Comparison of ENCODE assay signal across 1 cellular context in the genomic region with DNA sequence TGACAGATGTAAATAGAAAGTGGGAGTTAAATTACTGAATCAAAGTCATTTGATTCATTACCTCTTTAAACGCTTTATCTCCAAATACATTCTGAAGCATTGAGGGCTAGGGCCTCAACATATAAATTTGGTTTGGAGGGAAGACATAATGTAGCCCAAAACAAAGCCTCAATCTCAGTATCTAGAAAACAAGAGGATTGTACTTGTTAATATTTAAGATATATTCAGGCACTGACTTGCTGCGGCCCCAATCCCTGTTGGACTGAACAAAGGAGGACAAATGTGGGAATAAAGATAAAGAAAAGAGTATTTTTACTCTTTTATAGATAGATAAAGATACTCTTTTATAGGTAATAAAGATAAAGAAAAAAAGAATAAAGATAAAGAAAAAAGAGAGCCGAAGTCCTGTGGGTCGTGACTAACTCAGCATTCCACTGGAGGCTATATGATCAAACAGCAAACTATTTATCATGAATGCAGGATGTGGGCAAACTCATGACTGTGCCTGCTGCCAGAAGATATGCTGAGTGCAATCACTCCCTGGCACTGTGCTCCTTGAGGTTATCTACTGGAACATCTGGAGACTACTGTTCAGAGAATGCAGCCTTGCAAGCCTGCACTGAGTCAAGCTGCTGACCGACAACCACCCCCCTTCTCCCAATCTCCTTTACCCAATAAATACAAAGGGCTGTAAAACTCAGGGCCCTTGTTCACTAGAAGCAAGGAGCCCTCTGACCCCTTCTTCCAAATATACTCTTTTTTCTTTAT.
TF ChIP-seq lines count a peak whose summit lies in the region.

No MANE protein-coding gene starts in this region.

TF ChIP-seq in endothelial cell of umbilical vein, 7 proteins besides CTCF, POLR2A, EP300 and RAD21:
- TF ChIP-seq JUN (IDR thresholded peaks at IDR 0.05; ENCODE audit: borderline replicate concordance, insufficient read depth, insufficient read length, low read depth) (peak; percentile 77), FOS (IDR thresholded peaks at IDR 0.05; ENCODE audit: borderline replicate concordance, insufficient read depth, low read length) (peak; percentile 92), POLR2AphosphoS5 (IDR thresholded peaks at IDR 0.05; ENCODE audit: insufficient read depth, low read depth, low read length) (peak; percentile 98), GATA2 (IDR thresholded peaks at IDR 0.05; ENCODE audit: insufficient read depth, insufficient read length, low read depth, low read length) (peak; percentile 100), MYC (IDR thresholded peaks at IDR 0.05; ENCODE audit: low read depth, low read length) (no peak), EZH2 (IDR thresholded peaks at IDR 0.05; ENCODE audit: borderline replicate concordance, low read depth, low read length, severe bottlenecking) (no peak), MAX (IDR thresholded peaks at IDR 0.05; ENCODE audit: insufficient read depth, insufficient read length) (no peak)
